Comparison of ENCODE assay signal across 15 cellular contexts in genomic region chr20:2460752-2461424, GRCh38. TPM values are rescaled to one million over a fixed set of nuclear protein-coding genes. Genes with fewer than 3 reads are reported as not detected.
DNase-seq lines count a peak whose midpoint lies in the region; ATAC-seq and TF ChIP-seq lines count a peak whose summit lies in the region.
"Had no signal": no experiment of that assay in that cellular context is flagged by ENCODE, and none has a peak within 500 bp of the region (broad histone marks: within the 10 kb centered on the region; RNA-seq: fewer than 3 reads in every experiment).

No MANE protein-coding gene starts in this region.

- no peaks in the 10 kb centered on the region for H3K27me3 Mint-ChIP-seq in activated CD4-positive, alpha-beta T cell treated with anti-CD3 and anti-CD28 coated beads, Interleukin-2, amount 10 ng/mL, durations not matched to agents 24 days and 14 days
- H3K27me3 Mint-ChIP-seq in activated CD4-positive, alpha-beta T cell treated with anti-CD3 and anti-CD28 coated beads, Interleukin-2, amount 10 ng/mL, durations not matched to agents 7 days and 5 days, result no peaks in the 10 kb centered on the region
- H3K27me3 Mint-ChIP-seq in activated naive CD8-positive, alpha-beta T cell treated with anti-CD3 and anti-CD28 coated beads, Interleukin-2, amount 50 U/mL, for 24 hours, result no peaks in the 10 kb centered on the region
- no peaks in the 10 kb centered on the region for H3K27me3 Mint-ChIP-seq in memory B cell

- intact Hi-C loops in activated CD4-positive, alpha-beta T cell treated with anti-CD3 and anti-CD28 coated beads, Interleukin-2, amount 10 ng/mL, durations not matched to agents 24 days and 14 days (cut with micrococcal nuclease), result no loop called here

- no peaks in the 10 kb centered on the region for H3K9me3 ChIP-seq in HEK293 (ENCODE audit: control insufficient read depth, insufficient read depth, low read depth, low read length)

- no peak for DNase-seq in activated CD4-positive, alpha-beta T cell treated with anti-CD3 and anti-CD28 coated beads, Interleukin-2, amount 10 ng/mL, durations not matched to agents 24 days and 14 days
- no peak for DNase-seq in activated CD4-positive, alpha-beta T cell treated with anti-CD3 and anti-CD28 coated beads, Interleukin-2, amount 10 ng/mL, durations not matched to agents 7 days and 5 days
- no peak for DNase-seq in activated naive CD8-positive, alpha-beta T cell treated with anti-CD3 and anti-CD28 coated beads, Interleukin-2, amount 50 U/mL, for 24 hours
- DNase-seq in memory B cell (ENCODE audit: low spot score in 2 of 2), result no peak
- DNase-seq in inferior parietal cortex (ENCODE audit: extremely low spot score), result no peak
- no peak for DNase-seq in nucleus accumbens (lab: John Stamatoyannopoulos, UW)
- DNase-seq in SW 1271 (lab: John Stamatoyannopoulos, UW), result no peak
- DNase-seq: C1 segment of cervical spinal cord, DMS 273 treated with DMSO at 0.1 percent for 48 hours, GF-D8, NCI-H1417, NCI-H1930, NCI-H69, SHP77 had no signal

- POLR2A ChIA-PET in activated CD4-positive, alpha-beta T cell treated with anti-CD3 and anti-CD28 coated beads, Interleukin-2, amount 10 ng/mL, durations not matched to agents 7 days and 5 days (lab: Charles Lee), result interaction anchor here (1.7 kb wide), 1 partner anchor 9 kb away, joined by 5 read pairs; the partner anchor contains the start of gene SNRPB
- POLR2A ChIA-PET in HEK293 (lab: Yijun Ruan, JAX), result interaction anchor here (1.0 to 7.6 kb wide), 2 partner anchors 9 to 253 kb away, joined by 3 to 51 read pairs; partner anchors contain the start of gene SNRPB

- ATAC-seq in activated naive CD8-positive, alpha-beta T cell treated with anti-CD3 and anti-CD28 coated beads, Interleukin-2, amount 50 U/mL, for 24 hours, result no peak
- no peak for ATAC-seq in memory B cell (ENCODE audit: low read depth)

- peaks cover 73% of the 10 kb centered on the region for H3K36me3 Mint-ChIP-seq in activated CD4-positive, alpha-beta T cell treated with anti-CD3 and anti-CD28 coated beads, Interleukin-2, amount 10 ng/mL, durations not matched to agents 24 days and 14 days (ENCODE audit: low read depth)
- peaks cover 68% of the 10 kb centered on the region for H3K36me3 Mint-ChIP-seq in activated CD4-positive, alpha-beta T cell treated with anti-CD3 and anti-CD28 coated beads, Interleukin-2, amount 10 ng/mL, durations not matched to agents 7 days and 5 days (ENCODE audit: low read depth)
- H3K36me3 Mint-ChIP-seq in activated naive CD8-positive, alpha-beta T cell treated with anti-CD3 and anti-CD28 coated beads, Interleukin-2, amount 50 U/mL, for 24 hours (ENCODE audit: low read depth), result peaks cover 71% of the 10 kb centered on the region
- peaks cover 43% of the 10 kb centered on the region for H3K36me3 Mint-ChIP-seq in memory B cell

- H3K27ac ChIP-seq in HEK293 (ENCODE audit: extremely low read depth, low read depth, low read length), result no peak overlapping the region

- peaks cover 25% of the 10 kb centered on the region for H3K4me1 Mint-ChIP-seq in activated CD4-positive, alpha-beta T cell treated with anti-CD3 and anti-CD28 coated beads, Interleukin-2, amount 10 ng/mL, durations not matched to agents 24 days and 14 days
- H3K4me1 Mint-ChIP-seq in activated CD4-positive, alpha-beta T cell treated with anti-CD3 and anti-CD28 coated beads, Interleukin-2, amount 10 ng/mL, durations not matched to agents 7 days and 5 days, result peaks cover 9% of the 10 kb centered on the region
- H3K4me1 Mint-ChIP-seq in activated naive CD8-positive, alpha-beta T cell treated with anti-CD3 and anti-CD28 coated beads, Interleukin-2, amount 50 U/mL, for 24 hours, result peaks cover 27% of the 10 kb centered on the region
- peaks cover 4% of the 10 kb centered on the region for H3K4me1 Mint-ChIP-seq in memory B cell

- no peak overlapping the region for H3K4me3 Mint-ChIP-seq in activated CD4-positive, alpha-beta T cell treated with anti-CD3 and anti-CD28 coated beads, Interleukin-2, amount 10 ng/mL, durations not matched to agents 24 days and 14 days
- no peak overlapping the region for H3K4me3 Mint-ChIP-seq in activated CD4-positive, alpha-beta T cell treated with anti-CD3 and anti-CD28 coated beads, Interleukin-2, amount 10 ng/mL, durations not matched to agents 7 days and 5 days
- H3K4me3 Mint-ChIP-seq in activated naive CD8-positive, alpha-beta T cell treated with anti-CD3 and anti-CD28 coated beads, Interleukin-2, amount 50 U/mL, for 24 hours, result no peak overlapping the region
- H3K4me3 Mint-ChIP-seq in memory B cell, result no peak overlapping the region

- H3K9me3 Mint-ChIP-seq in activated CD4-positive, alpha-beta T cell treated with anti-CD3 and anti-CD28 coated beads, Interleukin-2, amount 10 ng/mL, durations not matched to agents 24 days and 14 days, result no peaks in the 10 kb centered on the region
- no peaks in the 10 kb centered on the region for H3K9me3 Mint-ChIP-seq in activated CD4-positive, alpha-beta T cell treated with anti-CD3 and anti-CD28 coated beads, Interleukin-2, amount 10 ng/mL, durations not matched to agents 7 days and 5 days
- no peaks in the 10 kb centered on the region for H3K9me3 Mint-ChIP-seq in activated naive CD8-positive, alpha-beta T cell treated with anti-CD3 and anti-CD28 coated beads, Interleukin-2, amount 50 U/mL, for 24 hours
- no peaks in the 10 kb centered on the region for H3K9me3 Mint-ChIP-seq in memory B cell

- TF ChIP-seq CTCF in HEK293 (tag by site-specific recombination; IDR thresholded peaks at IDR 0.05), result no peak

- H3K27ac Mint-ChIP-seq in activated CD4-positive, alpha-beta T cell treated with anti-CD3 and anti-CD28 coated beads, Interleukin-2, amount 10 ng/mL, durations not matched to agents 24 days and 14 days, result peak overlapping the region; percentile 27
- no peak overlapping the region for H3K27ac Mint-ChIP-seq in activated CD4-positive, alpha-beta T cell treated with anti-CD3 and anti-CD28 coated beads, Interleukin-2, amount 10 ng/mL, durations not matched to agents 7 days and 5 days
- H3K27ac Mint-ChIP-seq in activated naive CD8-positive, alpha-beta T cell treated with anti-CD3 and anti-CD28 coated beads, Interleukin-2, amount 50 U/mL, for 24 hours, result peak overlapping the region; percentile 23
- peak overlapping the region; percentile 62 for H3K27ac Mint-ChIP-seq in memory B cell

- no peaks in the 10 kb centered on the region for H3K4me1 ChIP-seq in HEK293 (ENCODE audit: control insufficient read depth, insufficient read depth, low read length)

- H3K4me3 ChIP-seq in HEK293 (ENCODE audit: low read depth, low read length), result no peak overlapping the region

- CTCF ChIA-PET in activated CD4-positive, alpha-beta T cell treated with anti-CD3 and anti-CD28 coated beads, Interleukin-2, amount 10 ng/mL, durations not matched to agents 7 days and 5 days (lab: Charles Lee), result interaction anchor here (0.6 to 1.4 kb wide), 2 partner anchors 9 to 1269 kb away, joined by 3 to 4 read pairs; no protein-coding TSS in a partner anchor
- CTCF ChIA-PET in HEK293 (lab: Yijun Ruan, JAX), result interaction anchor here (0.7 to 2.0 kb wide), 6 partner anchors 9 to 356 kb away, joined by 3 to 13 read pairs (median 6); no protein-coding TSS in a partner anchor

- peaks cover 56 to 62% of the 10 kb centered on the region in 2 experiments for H3K36me3 ChIP-seq in HEK293 (ENCODE audit: control insufficient read depth in 2 of 2, insufficient read depth in 1 of 2, low read length in 2 of 2)

TF ChIP-seq in HEK293, 187 proteins besides CTCF, POLR2A, EP300 and RAD21 (continues in another document):
- no peak for TF ChIP-seq ZNF623 (tag by site-specific recombination; IDR thresholded peaks at IDR 0.05)
- TF ChIP-seq ZNF791 (tag by site-specific recombination; IDR thresholded peaks at IDR 0.05), result no peak
- no peak for TF ChIP-seq ZNF654 (tag by site-specific recombination; IDR thresholded peaks at IDR 0.05; ENCODE audit: low read depth)
- TF ChIP-seq ZNF169 (tag by site-specific recombination; IDR thresholded peaks at IDR 0.05), result no peak
- TF ChIP-seq ZNF704 (tag by site-specific recombination; IDR thresholded peaks at IDR 0.05), result no peak
- no peak for TF ChIP-seq ZNF639 (tag by site-specific recombination; IDR thresholded peaks at IDR 0.05)
- no peak for TF ChIP-seq PRDM1 (tag by site-specific recombination; IDR thresholded peaks at IDR 0.05)
- 0 out of 2 replicates have a peak, but pooled peaks have one; percentile 40 for TF ChIP-seq ZNF600 (tag by site-specific recombination; IDR thresholded peaks at IDR 0.05)

RNA-seq across cellular contexts. Expression of gene SNRPB, which starts 9.7 kb away (rescaled TPM):
- total RNA-seq in activated CD4-positive, alpha-beta T cell treated with anti-CD3 and anti-CD28 coated beads, Interleukin-2, amount 10 ng/mL, durations not matched to agents 24 days and 14 days, result 567 and 568 TPM in 2 replicates
- 100 to 1,000 TPM; 247 to 291 TPM for total RNA-seq in activated CD4-positive, alpha-beta T cell treated with anti-CD3 and anti-CD28 coated beads, Interleukin-2, amount 10 ng/mL, durations not matched to agents 7 days and 5 days

RNA-seq across cellular contexts. Expression of gene ZNF343, which starts 47.8 kb away (rescaled TPM):
- 18.9 and 21.4 TPM in 2 replicates for total RNA-seq in activated CD4-positive, alpha-beta T cell treated with anti-CD3 and anti-CD28 coated beads, Interleukin-2, amount 10 ng/mL, durations not matched to agents 24 days and 14 days
- 1 to 10 TPM; 8.9 to 9.3 TPM for total RNA-seq in activated CD4-positive, alpha-beta T cell treated with anti-CD3 and anti-CD28 coated beads, Interleukin-2, amount 10 ng/mL, durations not matched to agents 7 days and 5 days
